13 cellular contexts compared by ENCODE assay signal in genomic region chr1:221431068-221431651, GRCh38.
DNase-seq lines count a peak whose midpoint lies in the region; ATAC-seq, FAIRE-seq and TF ChIP-seq lines count a peak whose summit lies in the region.
"Had no signal": no experiment of that assay in that cellular context is flagged by ENCODE, and none has a peak within 500 bp of the region (broad histone marks: within the 10 kb centered on the region; RNA-seq: fewer than 3 reads in every experiment).

No MANE protein-coding gene starts in this region.

- no peak overlapping the region for H3K4me3 Mint-ChIP-seq in activated CD4-positive, alpha-beta memory T cell treated with anti-CD3 and anti-CD28 coated beads, Interleukin-2, amount 10 ng/mL, durations not matched to agents 7 days and 5 days
- H3K4me3 Mint-ChIP-seq in H9, result no peak overlapping the region
- H3K4me3 Mint-ChIP-seq: IgD-negative memory B cell, memory B cell had no signal

- no peak overlapping the region for H4K5ac ChIP-seq in H9 (ENCODE audit: insufficient read length, low read depth, low read length)

- no peaks in the 10 kb centered on the region for H3K23me2 ChIP-seq in H9 (ENCODE audit: insufficient read length, low read depth, low read length, poor library complexity, severe bottlenecking)

- H4K20me1 ChIP-seq in HepG2 (ENCODE audit: insufficient read depth, low read length), result no peaks in the 10 kb centered on the region
- H4K20me1 ChIP-seq in H9 (ENCODE audit: control insufficient read depth, insufficient read depth, insufficient read length), result no peaks in the 10 kb centered on the region

- H3K9me3 ChIP-seq in liver (ENCODE audit: control insufficient read depth in 4 of 4, low read length in 3 of 4) (peaks cover 0 to 1% (median 0%) of the 10 kb centered on the region in 4 donors), HepG2 (ENCODE audit: low read length) (no peaks in the 10 kb centered on the region), RWPE2 (ENCODE audit: severe bottlenecking) (peaks cover 2% of the 10 kb centered on the region), upper lobe of right lung (no peaks in the 10 kb centered on the region), H9 (ENCODE audit: control insufficient read depth, low read depth, low read length) (no peaks in the 10 kb centered on the region)

- H3K27ac ChIP-seq in liver (ENCODE audit: low read depth in 1 of 2, low read length in 2 of 2) (no peak overlapping the region), HepG2 (ENCODE audit: extremely low read length, insufficient read depth, low read length) (no peak overlapping the region), RWPE2 (ENCODE audit: poor library complexity, severe bottlenecking) (no peak overlapping the region), upper lobe of right lung (no peak overlapping the region), H9 (ENCODE audit: insufficient read length, low read depth, low read length) (no peak overlapping the region)

- no peak overlapping the region for H4K8ac ChIP-seq in H9 (replicated peaks; ENCODE audit: insufficient read length, low read depth, low read length)

- TF ChIP-seq RAD21 in liver (IDR thresholded peaks at IDR 0.05) (peak; percentile 58 to 70), HepG2 (CRISPR knock-in tag; IDR thresholded peaks at IDR 0.05) (no peak)

- peaks cover 9% of the 10 kb centered on the region for H3K4me1 Mint-ChIP-seq in activated CD4-positive, alpha-beta memory T cell treated with anti-CD3 and anti-CD28 coated beads, Interleukin-2, amount 10 ng/mL, durations not matched to agents 7 days and 5 days
- peaks cover 6 to 13% of the 10 kb centered on the region in 2 experiments; a peak in 2 of 4 replicates for H3K4me1 Mint-ChIP-seq in H9
- H3K4me1 Mint-ChIP-seq: IgD-negative memory B cell, memory B cell had no signal

- no TSS peak for BruUV-seq in HepG2 (replicated peaks; lab: Mats Ljungman, UMichigan)

- no peaks in the 10 kb centered on the region for H3K4me1 ChIP-seq in liver (ENCODE audit: control insufficient read depth in 4 of 4, insufficient read depth in 4 of 4, low read length in 3 of 4)
- no peaks in the 10 kb centered on the region for H3K4me1 ChIP-seq in HepG2 (ENCODE audit: insufficient read depth, low read length)
- H3K4me1 ChIP-seq in RWPE2 (ENCODE audit: insufficient read depth, poor library complexity, severe bottlenecking), result no peaks in the 10 kb centered on the region
- no peaks in the 10 kb centered on the region for H3K4me1 ChIP-seq in upper lobe of right lung
- no peaks in the 10 kb centered on the region for H3K4me1 ChIP-seq in H9 (ENCODE audit: insufficient read depth, low read length)

- POLR2A ChIA-PET in HepG2 (lab: Yijun Ruan, JAX), result no interaction called here
- POLR2A ChIA-PET in activated CD4-positive, alpha-beta memory T cell treated with anti-CD3 and anti-CD28 coated beads, Interleukin-2, amount 10 ng/mL, durations not matched to agents 7 days and 5 days (lab: Charles Lee), result no interaction called here

- no peak overlapping the region for H3T11ph ChIP-seq in H9 (ENCODE audit: low read length)

- no peaks in the 10 kb centered on the region for H3K9me3 Mint-ChIP-seq in activated CD4-positive, alpha-beta memory T cell treated with anti-CD3 and anti-CD28 coated beads, Interleukin-2, amount 10 ng/mL, durations not matched to agents 7 days and 5 days
- H3K9me3 Mint-ChIP-seq in H9, result peaks cover 10 to 16% of the 10 kb centered on the region in 2 experiments

- CTCF ChIA-PET in HepG2 (lab: Yijun Ruan, JAX; ENCODE audit: low intra/inter-chr PET ratio, low total read pairs), result no interaction called here
- CTCF ChIA-PET in activated CD4-positive, alpha-beta memory T cell treated with anti-CD3 and anti-CD28 coated beads, Interleukin-2, amount 10 ng/mL, durations not matched to agents 7 days and 5 days (lab: Charles Lee), result no interaction called here

- no peaks in the 10 kb centered on the region for H3K27me3 Mint-ChIP-seq in activated CD4-positive, alpha-beta memory T cell treated with anti-CD3 and anti-CD28 coated beads, Interleukin-2, amount 10 ng/mL, durations not matched to agents 7 days and 5 days
- peaks cover 29% of the 10 kb centered on the region for H3K27me3 Mint-ChIP-seq in H9 (ENCODE audit: low read depth)
- H3K27me3 Mint-ChIP-seq: memory B cell had no signal

- no peak overlapping the region for H3K27ac Mint-ChIP-seq in activated CD4-positive, alpha-beta memory T cell treated with anti-CD3 and anti-CD28 coated beads, Interleukin-2, amount 10 ng/mL, durations not matched to agents 7 days and 5 days
- H3K27ac Mint-ChIP-seq in H9, result no peak overlapping the region
- H3K27ac Mint-ChIP-seq: IgD-negative memory B cell, memory B cell had no signal

- H3K14ac ChIP-seq in H9 (ENCODE audit: insufficient read depth, low read length), result no peak overlapping the region

- no peaks in the 10 kb centered on the region for H3K79me1 ChIP-seq in H9 (ENCODE audit: insufficient read depth, low read depth, low read length, poor library complexity, severe bottlenecking)

- H3K9ac ChIP-seq in liver (ENCODE audit: low read depth in 1 of 2, low read length in 2 of 2), result no peak overlapping the region
- H3K9ac ChIP-seq in HepG2 (ENCODE audit: insufficient read depth, low read depth, low read length), result no peak overlapping the region
- H3K9ac ChIP-seq in H9 (ENCODE audit: extremely low read depth, insufficient read length, low read length), result no peak overlapping the region

- no peaks in the 10 kb centered on the region for H3K36me3 Mint-ChIP-seq in activated CD4-positive, alpha-beta memory T cell treated with anti-CD3 and anti-CD28 coated beads, Interleukin-2, amount 10 ng/mL, durations not matched to agents 7 days and 5 days (ENCODE audit: low read depth)
- H3K36me3 Mint-ChIP-seq in H9 (ENCODE audit: insufficient read depth in 1 of 3, low read depth in 3 of 3), result peaks cover 0 to 11% (median 6%) of the 10 kb centered on the region in 3 experiments; a peak in 4 of 7 replicates
- H3K36me3 Mint-ChIP-seq: memory B cell had no signal

- ATAC-seq in HepG2, result no peak
- ATAC-seq in RWPE2 (ENCODE audit: low read depth), result no peak
- no peak for ATAC-seq in upper lobe of right lung

- TF ChIP-seq CTCF in liver (IDR thresholded peaks at IDR 0.05; ENCODE audit: low read depth, low read length, missing input control) (no peak), HepG2 (CRISPR knock-in tag; IDR thresholded peaks at IDR 0.05) (no peak), RWPE2 (IDR thresholded peaks at IDR 0.05; ENCODE audit: poor library complexity, severe bottlenecking) (peak; percentile 15), fibroblast of mammary gland (conservative IDR thresholded peaks at IDR 0.05; ENCODE audit: control insufficient read depth, insufficient read depth, low read depth, low read length) (peak; percentile 44), upper lobe of right lung (IDR thresholded peaks at IDR 0.05) (no peak), H9 (conservative IDR thresholded peaks at IDR 0.05) (no peak)

- H4K91ac ChIP-seq in H9 (ENCODE audit: insufficient read length, low read depth, low read length), result no peak overlapping the region

- no peak overlapping the region for H2AFZ ChIP-seq in HepG2 (ENCODE audit: low read length)
- H2AFZ ChIP-seq in H9 (ENCODE audit: low read length), result no peak overlapping the region

- no peak overlapping the region for H3K4me3 ChIP-seq in liver (ENCODE audit: low read depth in 1 of 3, low read length in 3 of 3)
- H3K4me3 ChIP-seq in HepG2 (replicated peaks in 1 of 3; ENCODE audit: insufficient read depth in 1 of 3, low read depth in 2 of 3, low read length in 3 of 3), result no peak overlapping the region
- H3K4me3 ChIP-seq in RWPE2 (ENCODE audit: severe bottlenecking), result no peak overlapping the region
- H3K4me3 ChIP-seq in fibroblast of mammary gland (ENCODE audit: control insufficient read depth, low read depth, low read length), result no peak overlapping the region
- H3K4me3 ChIP-seq in upper lobe of right lung, result no peak overlapping the region

- H3K18ac ChIP-seq in H9 (ENCODE audit: insufficient read length, low read depth, low read length), result no peak overlapping the region

- H2AK5ac ChIP-seq in H9 (ENCODE audit: insufficient read length, low read length), result no peak overlapping the region

- H2BK5ac ChIP-seq in H9 (ENCODE audit: insufficient read length, low read length), result no peak overlapping the region

- WGBS in liver, result 58% methylated on average over 2 of the region's 2 CpGs
- 5% methylated on average over 2 of the region's 2 CpGs for WGBS in HepG2 (ENCODE audit: low lambda C conversion rate)
- WGBS in H9 (ENCODE audit: extremely low coverage, insufficient read length, low lambda C conversion rate), result no CpG with 5 or more reads among the region's 2 CpGs

- intact Hi-C loops in HepG2 (cut with micrococcal nuclease; ENCODE audit: unreplicated experiment), result no loop called here
- intact Hi-C loops in upper lobe of right lung (cut with DNase I), result loop anchor here (10.0 kb wide), 2 partner anchors 166 to 546 kb away; no protein-coding TSS in a partner anchor

- H3K79me2 ChIP-seq in HepG2 (ENCODE audit: insufficient read depth, low read length), result no peaks in the 10 kb centered on the region
- H3K79me2 ChIP-seq in H9 (ENCODE audit: insufficient read depth, low read length), result no peaks in the 10 kb centered on the region

- no peak for TF ChIP-seq EP300 in HepG2 (IDR thresholded peaks at IDR 0.05; ENCODE audit: low read depth in 2 of 2, low read length in 2 of 2)
- TF ChIP-seq EP300 in HepG2 (CRISPR knock-in tag; IDR thresholded peaks at IDR 0.05; ENCODE audit: borderline replicate concordance), result no peak

- H3K27me3 ChIP-seq in liver (ENCODE audit: control insufficient read depth in 4 of 4, insufficient read depth in 4 of 4, low read length in 3 of 4) (no peaks in the 10 kb centered on the region), HepG2 (ENCODE audit: control insufficient read depth in 1 of 2, insufficient read depth in 2 of 2, low read length in 2 of 2) (no peaks in the 10 kb centered on the region), RWPE2 (ENCODE audit: insufficient read depth, poor library complexity, severe bottlenecking) (no peaks in the 10 kb centered on the region), upper lobe of right lung (no peaks in the 10 kb centered on the region), H9 (ENCODE audit: insufficient read depth, low read length) (no peaks in the 10 kb centered on the region)

- H3K36me3 ChIP-seq in liver (ENCODE audit: control insufficient read depth in 4 of 4, insufficient read depth in 3 of 4, low read depth in 1 of 4, low read length in 3 of 4) (no peaks in the 10 kb centered on the region), HepG2 (replicated peaks in 1 of 2; ENCODE audit: control insufficient read depth in 1 of 2, insufficient read depth in 2 of 2, low read length in 2 of 2) (no peaks in the 10 kb centered on the region), RWPE2 (ENCODE audit: low read depth) (no peaks in the 10 kb centered on the region), upper lobe of right lung (no peaks in the 10 kb centered on the region)

- no peak overlapping the region for H2BK15ac ChIP-seq in H9 (ENCODE audit: low read depth, low read length)

- no peak overlapping the region for H2BK12ac ChIP-seq in H9 (ENCODE audit: insufficient read length, low read depth, low read length)

- no peak overlapping the region for H3K56ac ChIP-seq in H9 (ENCODE audit: insufficient read length, low read depth, low read length)

- H3K4ac ChIP-seq in H9 (ENCODE audit: low read depth, low read length), result no peak overlapping the region

- no peak for TF ChIP-seq POLR2A in HepG2 (IDR thresholded peaks at IDR 0.05; ENCODE audit: insufficient read depth in 1 of 2, low read depth in 2 of 2, low read length in 2 of 2)

- H2BK120ac ChIP-seq in H9 (ENCODE audit: low read depth, low read length, poor library complexity, severe bottlenecking), result no peak overlapping the region

- H2BK20ac ChIP-seq in H9 (ENCODE audit: low read depth, low read length, poor library complexity, severe bottlenecking), result no peak overlapping the region

- no peak overlapping the region for H3K23ac ChIP-seq in H9 (ENCODE audit: insufficient read length, low read depth, low read length)

- H3K4me2 ChIP-seq in HepG2 (ENCODE audit: low read depth, low read length), result no peak overlapping the region
- no peak overlapping the region for H3K4me2 ChIP-seq in H9 (ENCODE audit: insufficient read depth, insufficient read length, low read length)

- in situ Hi-C loops in HepG2 (cut with HindIII; ENCODE audit: extremely low pct_ligation_motif_present, low pct_unique_long_range_greater_than_20kb), result no loop called here

- DNase-seq in HepG2 (ENCODE audit: low spot score), result no peak
- DNase-seq in RWPE2 (ENCODE audit: low spot score), result no peak
- DNase-seq in fibroblast of mammary gland (ENCODE audit: low read depth), result peak; percentile 67
- DNase-seq in RPMI8226, result no peak
- DNase-seq in upper lobe of right lung, result no peak
- DNase-seq in activated CD4-positive, alpha-beta memory T cell treated with anti-CD3 and anti-CD28 coated beads, Interleukin-2, amount 10 ng/mL, durations not matched to agents 7 days and 5 days, result no peak
- no peak for DNase-seq in H9
- DNase-seq: activated CD8-positive, alpha-beta memory T cell treated with anti-CD3 and anti-CD28 coated beads, Interleukin-2, amount 50 U/mL, for 48 hours; effector CD4-positive, alpha-beta T cell; H7 had no signal

- no peak for FAIRE-seq in HepG2 (lab: Jason Lieb, UNC)

Comparison
In these comparisons a context has a peak if more than half of its experiments do, and no peak if none do; other contexts are left out.
1. CTCF ChIP-seq: peak in RWPE2 (single experiment) and fibroblast of mammary gland (single experiment); none in liver (single experiment), HepG2 (single experiment), upper lobe of right lung (single experiment) and H9 (single experiment).